Comparison of ENCODE assay signal across 16 cellular contexts in the genomic region with DNA sequence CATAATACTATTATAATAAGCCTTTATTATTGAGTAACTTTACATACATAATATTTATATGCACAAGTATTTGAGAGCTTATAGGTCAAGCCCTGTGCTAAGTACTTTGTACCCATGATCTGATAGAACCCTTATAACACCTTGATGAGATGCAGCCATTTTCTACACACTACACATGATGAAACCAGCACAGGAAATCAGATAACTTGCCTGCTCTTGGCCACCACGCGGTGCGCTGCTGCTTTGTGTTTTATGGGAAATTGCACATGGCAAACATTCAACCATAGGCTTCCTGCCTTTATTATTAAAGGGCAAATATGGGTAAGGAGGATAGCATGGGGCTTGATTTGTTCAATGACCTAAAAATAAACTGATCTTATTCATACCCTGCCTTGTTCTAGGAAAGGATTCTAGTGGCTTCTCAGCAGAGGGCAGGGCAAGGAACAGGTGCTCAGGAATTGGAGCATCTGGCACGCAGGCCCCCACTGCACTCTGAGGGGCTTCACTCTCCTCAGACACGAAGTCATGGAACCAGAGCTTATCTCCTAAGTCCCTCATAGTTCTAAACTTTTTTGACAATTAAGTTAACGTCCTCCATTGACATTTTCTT. TPM values are rescaled to one million over a fixed set of nuclear protein-coding genes. Genes with fewer than 3 reads are reported as not detected.
DNase-seq lines count a peak whose midpoint lies in the region; ATAC-seq, FAIRE-seq and TF ChIP-seq lines count a peak whose summit lies in the region.
"Had no signal": no experiment of that assay in that cellular context is flagged by ENCODE, and none has a peak within 500 bp of the region (broad histone marks: within the 10 kb centered on the region; RNA-seq: fewer than 3 reads in every experiment).

No MANE protein-coding gene starts in this region.

- H3K27me3 Mint-ChIP-seq in CD4-positive, alpha-beta T cell, result no peaks in the 10 kb centered on the region

- no peak for ATAC-seq in CD4-positive, alpha-beta T cell (ENCODE audit: poor library complexity)
- no peak for ATAC-seq in sciatic nerve
- ATAC-seq: A549 had no signal

- no peaks in the 10 kb centered on the region for H3K9me3 Mint-ChIP-seq in CD4-positive, alpha-beta T cell

- peak overlapping the region; percentile 6 for H3K4me2 ChIP-seq in endothelial cell of umbilical vein (ENCODE audit: insufficient read depth, low read length)
- H3K4me2 ChIP-seq: A549, PC-9 had no signal

- no peaks in the 10 kb centered on the region for H3K27me3 ChIP-seq in CD4-positive, alpha-beta T cell (ENCODE audit: control insufficient read depth, insufficient read depth, low read length)
- no peaks in the 10 kb centered on the region for H3K27me3 ChIP-seq in endothelial cell of umbilical vein (ENCODE audit: control insufficient read depth in 2 of 2, insufficient read depth in 2 of 2, low read length in 2 of 2)

- peaks cover 6% of the 10 kb centered on the region in 2 experiments for H3K36me3 ChIP-seq in endothelial cell of umbilical vein (ENCODE audit: control insufficient read depth in 2 of 2, extremely low read depth in 1 of 2, insufficient read depth in 2 of 2, low read length in 2 of 2)

- no peak for DNase-seq in CD4-positive, alpha-beta T cell
- DNase-seq in LNCaP clone FGC (ENCODE audit: low read depth) (peak; percentile 38), endothelial cell of umbilical vein (ENCODE audit: low read depth, low spot score) (peak; percentile 84), pulmonary artery endothelial cell (ENCODE audit: low read depth, low spot score) (peak; percentile 20), SHP77 (lab: John Stamatoyannopoulos, UW) (no peak), sciatic nerve (ENCODE audit: low spot score) (no peak), NCI-H2029 (lab: John Stamatoyannopoulos, UW) (no peak)
- DNase-seq: H7, Karpas-422, NCI-H1105 treated with DMSO at 0.1 percent for 48 hours, NCI-H187, NCI-H2171, NCI-H510A, NCI-H774, PC-9 had no signal

- no peaks in the 10 kb centered on the region for H4K20me1 ChIP-seq in endothelial cell of umbilical vein (replicated peaks; ENCODE audit: control insufficient read depth, extremely low read depth, insufficient read depth, low read length)

- H3K9ac ChIP-seq in endothelial cell of umbilical vein (replicated peaks; ENCODE audit: extremely low read depth, insufficient read depth, low read length), result no peak overlapping the region

- no peak overlapping the region for H3K27ac ChIP-seq in CD4-positive, alpha-beta T cell (ENCODE audit: low read depth, low read length)
- no peak overlapping the region for H3K27ac ChIP-seq in endothelial cell of umbilical vein (ENCODE audit: insufficient read depth, low read depth, low read length)
- H3K27ac ChIP-seq: A549, PC-9 had no signal

- peaks cover 62% of the 10 kb centered on the region for H3K36me3 Mint-ChIP-seq in CD4-positive, alpha-beta T cell (ENCODE audit: low read depth)

- H3K9me1 ChIP-seq in endothelial cell of umbilical vein (replicated peaks; ENCODE audit: control insufficient read depth, extremely low read depth, insufficient read depth, low read length), result no peaks in the 10 kb centered on the region

- H3K79me2 ChIP-seq in endothelial cell of umbilical vein (ENCODE audit: control insufficient read depth, insufficient read depth, low read length), result no peaks in the 10 kb centered on the region

- H3K4me1 Mint-ChIP-seq in CD4-positive, alpha-beta T cell (ENCODE audit: low read depth), result no peaks in the 10 kb centered on the region

- H3K4me3 Mint-ChIP-seq in CD4-positive, alpha-beta T cell, result no peak overlapping the region

- intact Hi-C loops in CD4-positive, alpha-beta T cell (cut with DNase I, micrococcal nuclease), result no loop called here
- intact Hi-C loops in endothelial cell of umbilical vein (cut with micrococcal nuclease) (loop anchor here (5.0 kb wide), 1 partner anchor 63 kb away; no protein-coding TSS in a partner anchor), sciatic nerve (cut with DNase I) (no loop called here)

- H3K4me1 ChIP-seq in endothelial cell of umbilical vein (ENCODE audit: control insufficient read depth, extremely low read depth, insufficient read depth, low read length), result peaks cover 8% of the 10 kb centered on the region
- H3K4me1 ChIP-seq: A549 had no signal

- H3K4me3 ChIP-seq in LNCaP clone FGC (ENCODE audit: low read depth, low read length), result no peak overlapping the region
- no peak overlapping the region for H3K4me3 ChIP-seq in endothelial cell of umbilical vein (replicated peaks in 1 of 3; ENCODE audit: insufficient read depth in 1 of 3, low read depth in 1 of 3, low read length in 3 of 3)
- H3K4me3 ChIP-seq: A549, PC-9 had no signal

- CTCF ChIA-PET in CD4-positive, alpha-beta T cell (lab: Charles Lee), result no interaction called here
- CTCF ChIA-PET in endothelial cell of umbilical vein (lab: Charles Lee), result interaction anchor here (0.9 to 1.3 kb wide), 2 partner anchors 62 to 295 kb away, joined by 5 read pairs; no protein-coding TSS in a partner anchor

- TF ChIP-seq CTCF in CD4-positive, alpha-beta T cell (IDR thresholded peaks at IDR 0.05), result no peak
- TF ChIP-seq CTCF in LNCaP clone FGC (IDR thresholded peaks at IDR 0.05; ENCODE audit: control insufficient read depth, extremely low read depth, insufficient read depth) (peak; percentile 18; the same call in 1 of the 2 replicates), endothelial cell of umbilical vein (IDR thresholded peaks at IDR 0.05; ENCODE audit: extremely low read depth in 1 of 2, insufficient read depth in 1 of 2, low read depth in 1 of 2, low read length in 2 of 2) (peak in 1 of 2 donors; percentile 26)

- TF ChIP-seq POLR2A in endothelial cell of umbilical vein (IDR thresholded peaks at IDR 0.05; ENCODE audit: low read depth, low read length), result no peak

- BruUV-seq in endothelial cell of umbilical vein (replicated peaks; lab: Mats Ljungman, UMichigan), result no TSS peak

- FAIRE-seq in endothelial cell of umbilical vein (lab: Jason Lieb, UNC), result peak; percentile 74
- FAIRE-seq: A549 had no signal

- H2AFZ ChIP-seq in endothelial cell of umbilical vein (ENCODE audit: low read depth, low read length), result no peak overlapping the region
- H2AFZ ChIP-seq: PC-9 had no signal

- POLR2A ChIA-PET in CD4-positive, alpha-beta T cell (lab: Charles Lee), result no interaction called here
- POLR2A ChIA-PET in endothelial cell of umbilical vein (lab: Charles Lee), result no interaction called here

- peak overlapping the region; percentile 27 for H3K27ac Mint-ChIP-seq in CD4-positive, alpha-beta T cell

- no peaks in the 10 kb centered on the region for H3K9me3 ChIP-seq in CD4-positive, alpha-beta T cell (ENCODE audit: control insufficient read depth, low read length)
- H3K9me3 ChIP-seq in endothelial cell of umbilical vein (replicated peaks; ENCODE audit: control insufficient read depth, insufficient read depth, low read length), result no peaks in the 10 kb centered on the region
- H3K9me3 ChIP-seq: A549 had no signal

- dilution Hi-C loops in endothelial cell of umbilical vein (cut with MboI; ENCODE audit: extremely low pct_ligation_motif_present, low sequenced_read_pairs), result no loop called here

TF ChIP-seq in endothelial cell of umbilical vein, 7 proteins besides CTCF, POLR2A, EP300 and RAD21:
- TF ChIP-seq JUN (IDR thresholded peaks at IDR 0.05; ENCODE audit: borderline replicate concordance, insufficient read depth, insufficient read length, low read depth) (no peak), GATA2 (IDR thresholded peaks at IDR 0.05; ENCODE audit: insufficient read depth, insufficient read length, low read depth, low read length) (peak; percentile 51), POLR2AphosphoS5 (IDR thresholded peaks at IDR 0.05; ENCODE audit: insufficient read depth, low read depth, low read length) (no peak), MAX (IDR thresholded peaks at IDR 0.05; ENCODE audit: insufficient read depth, insufficient read length) (peak; percentile 53)
TF ChIP-seq in endothelial cell of umbilical vein: peak in this region for 2.

RNA-seq across cellular contexts. Expression of gene NAP1L5, which starts 31.6 kb away (rescaled TPM):
- 10 to 100 TPM; 17.3 to 17.9 TPM for total RNA-seq in CD4-positive, alpha-beta T cell
- total RNA-seq in endothelial cell of umbilical vein (6.1 and 7.6 TPM in 2 replicates), pulmonary artery endothelial cell (6.2 and 8.3 TPM in 2 replicates), sciatic nerve (7.9 TPM)
- 2.1 and 3.4 TPM in 2 replicates for polyA plus RNA-seq in endothelial cell of umbilical vein
- polyA plus RNA-seq in endothelial cell of umbilical vein (2011; cell fraction: cytosol; rRNA removed), result 6.3 and 6.4 TPM in 2 replicates
- 1.9 and 2.8 TPM in 2 replicates for polyA plus RNA-seq in endothelial cell of umbilical vein (2011; cell fraction: nucleus; rRNA removed)
- polyA plus RNA-seq in endothelial cell of umbilical vein (2012), result 8.1 and 13.9 TPM in 2 replicates
- 1.4 and 2.2 TPM in 2 replicates for polyA minus RNA-seq in endothelial cell of umbilical vein
- polyA minus RNA-seq in endothelial cell of umbilical vein (2011; cell fraction: cytosol; rRNA and poly(A)+ RNA removed), result not detected
- polyA minus RNA-seq in endothelial cell of umbilical vein (2011; cell fraction: nucleus; rRNA and poly(A)+ RNA removed), result 0.91 and 1.7 TPM in 2 replicates

Comparison
In these comparisons a context has a peak if more than half of its experiments do, and no peak if none do; other contexts are left out.
1. DNase-seq: peak in LNCaP clone FGC (single experiment), endothelial cell of umbilical vein (single experiment) and pulmonary artery endothelial cell (single experiment); none in CD4-positive, alpha-beta T cell (0 of 10), SHP77 (0 of 2), sciatic nerve (single experiment) and NCI-H2029 (single experiment).